ENCODE assay signal across 8 cellular contexts in the genomic region with DNA sequence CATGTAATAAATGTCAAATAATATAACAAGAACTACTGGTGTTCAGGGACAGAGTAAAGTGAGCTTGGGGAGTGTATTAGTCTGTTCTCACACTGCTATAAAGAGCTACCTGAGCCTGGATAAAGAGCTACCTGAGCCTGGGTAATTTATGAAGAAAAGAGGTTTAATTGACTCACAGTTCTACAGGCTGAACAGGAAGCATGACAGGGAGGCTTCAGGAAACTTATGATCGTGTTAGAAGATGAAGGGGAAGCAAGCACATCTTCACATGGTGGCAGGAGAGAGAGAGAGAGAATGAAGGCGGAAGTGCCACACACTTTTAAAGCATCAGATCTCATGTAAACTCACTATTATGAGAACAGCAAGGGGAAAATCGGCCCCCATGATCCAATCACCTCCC.
"Had no signal": no experiment of that assay in that cellular context is flagged by ENCODE, and none has a peak within 500 bp of the region (broad histone marks: within the 10 kb centered on the region; RNA-seq: fewer than 3 reads in every experiment).

No MANE protein-coding gene starts in this region.

- H3K4me3 ChIP-seq: GM12878 had no signal

- ATAC-seq: GM12878 had no signal

- DNase-seq: GDM1, GF-D8 had no signal

- FAIRE-seq: G401.6, GM12878, GM12891, GM12892, GM18507, GM19239 had no signal
